Comparison of ENCODE assay signal across 11 cellular contexts in genomic region chr4:95541889-95542607, GRCh38. TPM values are rescaled to one million over a fixed set of nuclear protein-coding genes. Genes with fewer than 3 reads are reported as not detected.
DNase-seq lines count a peak whose midpoint lies in the region; ATAC-seq and TF ChIP-seq lines count a peak whose summit lies in the region.
"Had no signal": no experiment of that assay in that cellular context is flagged by ENCODE, and none has a peak within 500 bp of the region (broad histone marks: within the 10 kb centered on the region; RNA-seq: fewer than 3 reads in every experiment).

No MANE protein-coding gene starts in this region.

- DNase-seq in type B pancreatic cell (ENCODE audit: extremely low spot score, unreplicated experiment), result no peak
- no peak for DNase-seq in activated T-helper 1 cell treated with anti-CD3 and anti-CD28 coated beads, Interleukin-12 subunit alpha, Interleukin-12 subunit beta, Interleukin-2, Interleukin-4 antibody, amounts not matched to agents 30 ng/mL and 10 ng/mL and 1 ng/mL, durations not matched to agents 14 hours and 24 hours and 36 hours (ENCODE audit: low spot score)
- no peak for DNase-seq in colonic mucosa
- DNase-seq: GM23248, mesendoderm, NCI-H1694 had no signal

- H3K9me3 ChIP-seq in colonic mucosa, result no peaks in the 10 kb centered on the region

- H3K27ac ChIP-seq in colonic mucosa, result no peak overlapping the region
- H3K27ac ChIP-seq: GM23248 had no signal

- no peaks in the 10 kb centered on the region for H3K36me3 ChIP-seq in colonic mucosa

- peaks cover 4% of the 10 kb centered on the region for H3K27me3 ChIP-seq in colonic mucosa

- H3K4me3 ChIP-seq in colonic mucosa, result no peak overlapping the region
- H3K4me3 ChIP-seq: GM23248 had no signal

- H3K4me3 Mint-ChIP-seq in brain, result peak overlapping the region in 3 of 5 experiments; percentile 51 to 73 (median 67)
- peak overlapping the region; percentile 48 for H3K4me3 Mint-ChIP-seq in type B pancreatic cell
- H3K4me3 Mint-ChIP-seq in activated T-helper 1 cell treated with anti-CD3 and anti-CD28 coated beads, Interleukin-12 subunit alpha, Interleukin-12 subunit beta, Interleukin-2, Interleukin-4 antibody, amounts not matched to agents 30 ng/mL and 10 ng/mL and 1 ng/mL, durations not matched to agents 14 hours and 24 hours and 36 hours, result no peak overlapping the region
- H3K4me3 Mint-ChIP-seq: activated naive CD8-positive, alpha-beta T cell had no signal

- H3K27me3 Mint-ChIP-seq in brain, result peaks cover 71% of the 10 kb centered on the region
- peaks cover 34% of the 10 kb centered on the region for H3K27me3 Mint-ChIP-seq in type B pancreatic cell
- H3K27me3 Mint-ChIP-seq in activated T-helper 1 cell treated with anti-CD3 and anti-CD28 coated beads, Interleukin-12 subunit alpha, Interleukin-12 subunit beta, Interleukin-2, Interleukin-4 antibody, amounts not matched to agents 30 ng/mL and 10 ng/mL and 1 ng/mL, durations not matched to agents 14 hours and 24 hours and 36 hours (ENCODE audit: insufficient read depth), result peaks cover 16% of the 10 kb centered on the region

- H3K9ac ChIP-seq in colonic mucosa (ENCODE audit: low read depth in 2 of 2, low read length in 2 of 2), result no peak overlapping the region
- H3K9ac ChIP-seq: GM23248 had no signal

- peaks cover 0 to 4% (median 0%) of the 10 kb centered on the region in 5 experiments for H3K9me3 Mint-ChIP-seq in brain
- no peaks in the 10 kb centered on the region for H3K9me3 Mint-ChIP-seq in type B pancreatic cell
- H3K9me3 Mint-ChIP-seq in activated T-helper 1 cell treated with anti-CD3 and anti-CD28 coated beads, Interleukin-12 subunit alpha, Interleukin-12 subunit beta, Interleukin-2, Interleukin-4 antibody, amounts not matched to agents 30 ng/mL and 10 ng/mL and 1 ng/mL, durations not matched to agents 14 hours and 24 hours and 36 hours, result no peaks in the 10 kb centered on the region

- TF ChIP-seq CTCF in brain (conservative IDR thresholded peaks at IDR 0.05) (no peak), type B pancreatic cell (conservative IDR thresholded peaks at IDR 0.05) (no peak), colonic mucosa (IDR thresholded peaks at IDR 0.05) (no peak)

- H3K27ac Mint-ChIP-seq in brain (peak overlapping the region in 2 of 5 experiments; percentile 11 to 18), type B pancreatic cell (no peak overlapping the region)
- H3K27ac Mint-ChIP-seq in activated T-helper 1 cell treated with anti-CD3 and anti-CD28 coated beads, Interleukin-12 subunit alpha, Interleukin-12 subunit beta, Interleukin-2, Interleukin-4 antibody, amounts not matched to agents 30 ng/mL and 10 ng/mL and 1 ng/mL, durations not matched to agents 14 hours and 24 hours and 36 hours, result no peak overlapping the region
- H3K27ac Mint-ChIP-seq: activated naive CD8-positive, alpha-beta T cell had no signal

- H3K4me1 Mint-ChIP-seq in brain (peaks cover 42% of the 10 kb centered on the region), type B pancreatic cell (ENCODE audit: unreplicated experiment) (peaks cover 49% of the 10 kb centered on the region)
- H3K4me1 Mint-ChIP-seq in activated T-helper 1 cell treated with anti-CD3 and anti-CD28 coated beads, Interleukin-12 subunit alpha, Interleukin-12 subunit beta, Interleukin-2, Interleukin-4 antibody, amounts not matched to agents 30 ng/mL and 10 ng/mL and 1 ng/mL, durations not matched to agents 14 hours and 24 hours and 36 hours (ENCODE audit: low read depth), result no peaks in the 10 kb centered on the region

- intact Hi-C loops in activated T-helper 1 cell treated with anti-CD3 and anti-CD28 coated beads, Interleukin-12 subunit alpha, Interleukin-12 subunit beta, Interleukin-2, Interleukin-4 antibody, amounts not matched to agents 30 ng/mL and 10 ng/mL and 1 ng/mL, durations not matched to agents 14 hours and 24 hours and 36 hours (cut with micrococcal nuclease), result no loop called here
- intact Hi-C loops in colonic mucosa (cut with DNase I), result no loop called here

- ATAC-seq in GM19452 (IDR thresholded peaks at IDR 0.05; ENCODE audit: unreplicated experiment) (peak; percentile 86), HG03097 (IDR thresholded peaks at IDR 0.05; ENCODE audit: low FRiP score, unreplicated experiment) (peak; percentile 84), HG02885 (IDR thresholded peaks at IDR 0.05; ENCODE audit: poor library complexity, unreplicated experiment) (no peak)

- H3K36me3 Mint-ChIP-seq in brain (no peaks in the 10 kb centered on the region), type B pancreatic cell (peaks cover 23% of the 10 kb centered on the region)
- H3K36me3 Mint-ChIP-seq in activated T-helper 1 cell treated with anti-CD3 and anti-CD28 coated beads, Interleukin-12 subunit alpha, Interleukin-12 subunit beta, Interleukin-2, Interleukin-4 antibody, amounts not matched to agents 30 ng/mL and 10 ng/mL and 1 ng/mL, durations not matched to agents 14 hours and 24 hours and 36 hours (ENCODE audit: low read depth), result no peaks in the 10 kb centered on the region
- H3K36me3 Mint-ChIP-seq: activated naive CD8-positive, alpha-beta T cell had no signal

- H3K4me1 ChIP-seq in colonic mucosa, result no peaks in the 10 kb centered on the region

RNA-seq across cellular contexts. Expression of gene UNC5C, which starts 6.7 kb away (rescaled TPM):
- polyA plus RNA-seq in brain (ENCODE audit: insufficient read depth, low read depth, low replicate concordance), result 3.7 TPM
- total RNA-seq in type B pancreatic cell (ENCODE audit: low replicate concordance) (20.5 and 95.0 TPM in 2 replicates), colonic mucosa (1 to 10 TPM; 3.9 to 4.2 TPM)
- not detected in 2 replicates for total RNA-seq in activated T-helper 1 cell treated with anti-CD3 and anti-CD28 coated beads, Interleukin-12 subunit alpha, Interleukin-12 subunit beta, Interleukin-2, Interleukin-4 antibody, amounts not matched to agents 30 ng/mL and 10 ng/mL and 1 ng/mL, durations not matched to agents 14 hours and 24 hours and 36 hours
- total RNA-seq: GM23248 had no signal
- polyA plus RNA-seq: GM23248 had no signal
